ENCODE assay signal across 19 cellular contexts in the genomic region with DNA sequence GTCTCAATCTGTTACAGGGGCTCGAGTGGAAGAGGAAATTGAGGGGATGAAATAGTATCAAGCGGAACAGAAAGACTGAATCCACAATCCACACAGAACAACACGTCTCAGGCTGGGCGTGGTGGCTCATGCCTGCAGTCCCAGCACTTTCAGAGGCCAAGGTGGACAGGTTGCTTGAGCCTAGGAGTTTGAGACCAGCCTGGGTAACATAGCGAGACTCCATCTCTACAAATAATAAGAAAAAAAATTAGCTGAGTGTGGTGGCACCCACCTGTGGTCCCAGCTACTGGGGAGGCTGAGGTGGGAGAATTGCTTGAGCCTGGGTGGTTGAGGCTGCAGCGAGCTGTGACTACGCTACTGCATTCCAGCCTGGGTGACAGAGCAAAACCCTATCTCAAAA.
"Had no signal": no experiment of that assay in that cellular context is flagged by ENCODE, and none has a peak within 500 bp of the region (broad histone marks: within the 10 kb centered on the region; RNA-seq: fewer than 3 reads in every experiment).

No MANE protein-coding gene starts in this region.

- H3K27ac Mint-ChIP-seq: activated naive CD8-positive, alpha-beta T cell treated with anti-CD3 and anti-CD28 coated beads for 36 hours; mesothelial cell of epicardium; stimulated activated naive B cell treated with anti-CD40 and anti-IgM and Interleukin-4, amounts not matched to agents 10 μg/mL and 1 μg/mL and 100 μg/mL, for 72 hours had no signal

- H3K9me3 Mint-ChIP-seq: activated naive CD8-positive, alpha-beta T cell treated with anti-CD3 and anti-CD28 coated beads for 36 hours; neural crest cell; stimulated activated naive B cell treated with anti-CD40 and anti-IgM and Interleukin-4, amounts not matched to agents 10 μg/mL and 1 μg/mL and 100 μg/mL, for 72 hours had no signal

- H3K4me3 Mint-ChIP-seq: activated naive CD8-positive, alpha-beta T cell treated with anti-CD3 and anti-CD28 coated beads for 36 hours; mesothelial cell of epicardium; neural crest cell; stimulated activated naive B cell treated with anti-CD40 and anti-IgM and Interleukin-4, amounts not matched to agents 10 μg/mL and 1 μg/mL and 100 μg/mL, for 72 hours had no signal

- H3K27ac ChIP-seq: body of pancreas, dorsolateral prefrontal cortex, left lung, spleen, tibial artery had no signal

- H3K4me1 ChIP-seq: body of pancreas had no signal

- H3K27me3 Mint-ChIP-seq: activated naive CD8-positive, alpha-beta T cell treated with anti-CD3 and anti-CD28 coated beads for 36 hours; stimulated activated naive B cell treated with anti-CD40 and anti-IgM and Interleukin-4, amounts not matched to agents 10 μg/mL and 1 μg/mL and 100 μg/mL, for 72 hours had no signal

- H3K4me3 ChIP-seq: body of pancreas, dorsolateral prefrontal cortex, left lung, spleen, tibial artery had no signal

- H3K9me3 ChIP-seq: body of pancreas, left lung, spleen, tibial artery had no signal

- H3K27me3 ChIP-seq: body of pancreas, dorsolateral prefrontal cortex, left lung, spleen, tibial artery had no signal

- DNase-seq: activated CD4-positive, alpha-beta T cell treated with anti-CD3 and anti-CD28 coated beads for 48 hours; activated CD4-positive, CD25-positive, alpha-beta regulatory T cell; activated effector memory CD4-positive, alpha-beta T cell treated with anti-CD3 and anti-CD28 coated beads, Interleukin-2, amount 50 U/mL, for 16 hours; activated naive CD8-positive, alpha-beta T cell treated with anti-CD3 and anti-CD28 coated beads for 36 hours; body of pancreas; caudate nucleus; dorsolateral prefrontal cortex; head of caudate nucleus; kidney; left lung; retina; spleen; stimulated activated CD4-positive, alpha-beta T cell treated with anti-CD3 and anti-CD28 coated beads, Interleukin-4, amount 100 ng/mL, for 4 hours; stimulated activated naive B cell treated with anti-CD40 and anti-IgM and Interleukin-4, amounts not matched to agents 10 μg/mL and 1 μg/mL and 100 μg/mL, for 72 hours; substantia nigra; SW 1271; tibial artery had no signal

- ATAC-seq: body of pancreas; left lung; stimulated activated naive B cell treated with anti-CD40 and anti-IgM and Interleukin-4, amounts not matched to agents 10 μg/mL and 1 μg/mL and 100 μg/mL, for 72 hours had no signal
